Comparison of ENCODE assay signal across 22 cellular contexts in the genomic region with DNA sequence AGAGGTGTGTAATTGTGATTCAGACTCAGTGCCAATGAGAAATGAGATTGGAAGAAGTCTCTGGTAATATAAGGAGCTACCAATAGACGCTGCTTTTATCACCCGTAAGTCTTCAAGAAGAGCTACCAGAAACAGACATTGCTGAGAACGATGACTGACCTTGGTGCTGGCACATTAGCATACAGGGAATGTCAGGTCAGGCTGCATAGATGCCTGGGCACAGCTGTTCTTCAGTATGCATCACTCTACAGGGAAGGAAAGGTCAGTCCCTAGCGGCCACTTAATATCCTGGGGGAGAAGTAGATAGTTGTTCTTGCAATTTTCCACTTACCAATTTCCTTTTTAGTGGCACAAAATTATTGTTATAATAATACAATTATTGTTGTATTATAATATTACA.
"Had no signal": no experiment of that assay in that cellular context is flagged by ENCODE, and none has a peak within 500 bp of the region (broad histone marks: within the 10 kb centered on the region; RNA-seq: fewer than 3 reads in every experiment).

No MANE protein-coding gene starts in this region.

- H3K27ac Mint-ChIP-seq: immature natural killer cell; naive thymus-derived CD8-positive, alpha-beta T cell; stimulated activated naive B cell treated with anti-CD40 and anti-IgM and Interleukin-4, amounts not matched to agents 10 μg/mL and 1 μg/mL and 100 μg/mL, for 72 hours; stimulated activated naive CD8-positive, alpha-beta T cell treated with anti-CD3 and anti-CD28 coated beads, Interleukin-15, amount 100 ng/mL, for 72 hours had no signal

- H3K27me3 Mint-ChIP-seq: naive thymus-derived CD8-positive, alpha-beta T cell; stimulated activated naive B cell treated with anti-CD40 and anti-IgM and Interleukin-4, amounts not matched to agents 10 μg/mL and 1 μg/mL and 100 μg/mL, for 72 hours; stimulated activated naive CD8-positive, alpha-beta T cell treated with anti-CD3 and anti-CD28 coated beads, Interleukin-15, amount 100 ng/mL, for 72 hours had no signal

- H3K4me1 Mint-ChIP-seq: immature natural killer cell; naive thymus-derived CD8-positive, alpha-beta T cell; stimulated activated naive B cell treated with anti-CD40 and anti-IgM and Interleukin-4, amounts not matched to agents 10 μg/mL and 1 μg/mL and 100 μg/mL, for 72 hours; stimulated activated naive CD8-positive, alpha-beta T cell treated with anti-CD3 and anti-CD28 coated beads, Interleukin-15, amount 100 ng/mL, for 72 hours had no signal

- FAIRE-seq: endometrium, frontal cortex, keratinocyte had no signal

- ATAC-seq: esophagus mucosa; heart left ventricle; left cardiac atrium; left ventricle myocardium superior; naive thymus-derived CD8-positive, alpha-beta T cell; sciatic nerve; stimulated activated naive B cell treated with anti-CD40 and anti-IgM and Interleukin-4, amounts not matched to agents 10 μg/mL and 1 μg/mL and 100 μg/mL, for 72 hours; stimulated activated naive CD8-positive, alpha-beta T cell treated with anti-CD3 and anti-CD28 coated beads, Interleukin-15, amount 100 ng/mL, for 72 hours had no signal

- H3K4me3 Mint-ChIP-seq: immature natural killer cell; naive thymus-derived CD8-positive, alpha-beta T cell; stimulated activated naive B cell treated with anti-CD40 and anti-IgM and Interleukin-4, amounts not matched to agents 10 μg/mL and 1 μg/mL and 100 μg/mL, for 72 hours; stimulated activated naive CD8-positive, alpha-beta T cell treated with anti-CD3 and anti-CD28 coated beads, Interleukin-15, amount 100 ng/mL, for 72 hours had no signal

- DNase-seq: cortex of kidney; dorsolateral prefrontal cortex; effector CD8-positive, alpha-beta T cell; heart left ventricle; hypothalamus; immature natural killer cell; left cardiac atrium; left ventricle myocardium superior; mesenchymal stem cell; naive thymus-derived CD8-positive, alpha-beta T cell; posterior cingulate gyrus; stimulated activated CD4-positive, alpha-beta T cell treated with anti-CD3 and anti-CD28 coated beads, Interleukin-2, amount 100 ng/mL, for 24 hours; stimulated activated CD4-positive, alpha-beta T cell treated with anti-CD3 and anti-CD28 coated beads, Interleukin-4, amount 100 ng/mL, for 4 hours; stimulated activated naive B cell treated with anti-CD40 and anti-IgM and Interleukin-4, amounts not matched to agents 10 μg/mL and 1 μg/mL and 100 μg/mL, for 72 hours; stimulated activated naive CD8-positive, alpha-beta T cell treated with anti-CD3 and anti-CD28 coated beads, Interleukin-15, amount 100 ng/mL, for 72 hours; substantia nigra; transverse colon had no signal

- H3K36me3 Mint-ChIP-seq: immature natural killer cell; naive thymus-derived CD8-positive, alpha-beta T cell; stimulated activated naive B cell treated with anti-CD40 and anti-IgM and Interleukin-4, amounts not matched to agents 10 μg/mL and 1 μg/mL and 100 μg/mL, for 72 hours had no signal
